In genomic region chr16:71807905-71808592, GRCh38 we compare ENCODE assay signal across 1 cellular context.
TF ChIP-seq lines count a peak whose summit lies in the region.

No MANE protein-coding gene starts in this region.

TF ChIP-seq in GM23338, 12 proteins besides CTCF, POLR2A, EP300 and RAD21 (continued from another document):
- TF ChIP-seq, protein P1, sequence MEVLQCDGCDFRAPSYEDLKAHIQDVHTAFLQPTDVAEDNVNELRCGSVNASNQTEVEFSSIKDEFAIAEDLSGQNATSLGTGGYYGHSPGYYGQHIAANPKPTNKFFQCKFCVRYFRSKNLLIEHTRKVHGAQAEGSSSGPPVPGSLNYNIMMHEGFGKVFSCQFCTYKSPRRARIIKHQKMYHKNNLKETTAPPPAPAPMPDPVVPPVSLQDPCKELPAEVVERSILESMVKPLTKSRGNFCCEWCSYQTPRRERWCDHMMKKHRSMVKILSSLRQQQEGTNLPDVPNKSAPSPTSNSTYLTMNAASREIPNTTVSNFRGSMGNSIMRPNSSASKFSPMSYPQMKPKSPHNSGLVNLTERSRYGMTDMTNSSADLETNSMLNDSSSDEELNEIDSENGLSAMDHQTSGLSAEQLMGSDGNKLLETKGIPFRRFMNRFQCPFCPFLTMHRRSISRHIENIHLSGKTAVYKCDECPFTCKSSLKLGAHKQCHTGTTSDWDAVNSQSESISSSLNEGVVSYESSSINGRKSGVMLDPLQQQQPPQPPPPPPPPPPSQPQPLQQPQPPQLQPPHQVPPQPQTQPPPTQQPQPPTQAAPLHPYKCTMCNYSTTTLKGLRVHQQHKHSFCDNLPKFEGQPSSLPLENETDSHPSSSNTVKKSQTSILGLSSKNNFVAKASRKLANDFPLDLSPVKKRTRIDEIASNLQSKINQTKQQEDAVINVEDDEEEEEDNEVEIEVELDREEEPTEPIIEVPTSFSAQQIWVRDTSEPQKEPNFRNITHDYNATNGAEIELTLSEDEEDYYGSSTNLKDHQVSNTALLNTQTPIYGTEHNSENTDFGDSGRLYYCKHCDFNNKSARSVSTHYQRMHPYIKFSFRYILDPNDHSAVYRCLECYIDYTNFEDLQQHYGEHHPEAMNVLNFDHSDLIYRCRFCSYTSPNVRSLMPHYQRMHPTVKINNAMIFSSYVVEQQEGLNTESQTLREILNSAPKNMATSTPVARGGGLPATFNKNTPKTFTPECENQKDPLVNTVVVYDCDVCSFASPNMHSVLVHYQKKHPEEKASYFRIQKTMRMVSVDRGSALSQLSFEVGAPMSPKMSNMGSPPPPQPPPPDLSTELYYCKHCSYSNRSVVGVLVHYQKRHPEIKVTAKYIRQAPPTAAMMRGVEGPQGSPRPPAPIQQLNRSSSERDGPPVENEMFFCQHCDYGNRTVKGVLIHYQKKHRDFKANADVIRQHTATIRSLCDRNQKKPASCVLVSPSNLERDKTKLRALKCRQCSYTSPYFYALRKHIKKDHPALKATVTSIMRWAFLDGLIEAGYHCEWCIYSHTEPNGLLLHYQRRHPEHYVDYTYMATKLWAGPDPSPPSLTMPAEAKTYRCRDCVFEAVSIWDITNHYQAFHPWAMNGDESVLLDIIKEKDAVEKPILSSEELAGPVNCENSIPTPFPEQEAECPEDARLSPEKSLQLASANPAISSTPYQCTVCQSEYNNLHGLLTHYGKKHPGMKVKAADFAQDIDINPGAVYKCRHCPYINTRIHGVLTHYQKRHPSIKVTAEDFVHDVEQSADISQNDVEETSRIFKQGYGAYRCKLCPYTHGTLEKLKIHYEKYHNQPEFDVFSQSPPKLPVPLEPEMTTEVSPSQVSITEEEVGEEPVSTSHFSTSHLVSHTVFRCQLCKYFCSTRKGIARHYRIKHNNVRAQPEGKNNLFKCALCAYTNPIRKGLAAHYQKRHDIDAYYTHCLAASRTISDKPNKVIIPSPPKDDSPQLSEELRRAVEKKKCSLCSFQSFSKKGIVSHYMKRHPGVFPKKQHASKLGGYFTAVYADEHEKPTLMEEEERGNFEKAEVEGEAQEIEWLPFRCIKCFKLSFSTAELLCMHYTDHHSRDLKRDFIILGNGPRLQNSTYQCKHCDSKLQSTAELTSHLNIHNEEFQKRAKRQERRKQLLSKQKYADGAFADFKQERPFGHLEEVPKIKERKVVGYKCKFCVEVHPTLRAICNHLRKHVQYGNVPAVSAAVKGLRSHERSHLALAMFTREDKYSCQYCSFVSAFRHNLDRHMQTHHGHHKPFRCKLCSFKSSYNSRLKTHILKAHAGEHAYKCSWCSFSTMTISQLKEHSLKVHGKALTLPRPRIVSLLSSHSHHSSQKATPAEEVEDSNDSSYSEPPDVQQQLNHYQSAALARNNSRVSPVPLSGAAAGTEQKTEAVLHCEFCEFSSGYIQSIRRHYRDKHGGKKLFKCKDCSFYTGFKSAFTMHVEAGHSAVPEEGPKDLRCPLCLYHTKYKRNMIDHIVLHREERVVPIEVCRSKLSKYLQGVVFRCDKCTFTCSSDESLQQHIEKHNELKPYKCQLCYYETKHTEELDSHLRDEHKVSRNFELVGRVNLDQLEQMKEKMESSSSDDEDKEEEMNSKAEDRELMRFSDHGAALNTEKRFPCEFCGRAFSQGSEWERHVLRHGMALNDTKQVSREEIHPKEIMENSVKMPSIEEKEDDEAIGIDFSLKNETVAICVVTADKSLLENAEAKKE (CRISPR knock-in tag; IDR thresholded peaks at IDR 0.05) = no peak
- TF ChIP-seq, protein P2, sequence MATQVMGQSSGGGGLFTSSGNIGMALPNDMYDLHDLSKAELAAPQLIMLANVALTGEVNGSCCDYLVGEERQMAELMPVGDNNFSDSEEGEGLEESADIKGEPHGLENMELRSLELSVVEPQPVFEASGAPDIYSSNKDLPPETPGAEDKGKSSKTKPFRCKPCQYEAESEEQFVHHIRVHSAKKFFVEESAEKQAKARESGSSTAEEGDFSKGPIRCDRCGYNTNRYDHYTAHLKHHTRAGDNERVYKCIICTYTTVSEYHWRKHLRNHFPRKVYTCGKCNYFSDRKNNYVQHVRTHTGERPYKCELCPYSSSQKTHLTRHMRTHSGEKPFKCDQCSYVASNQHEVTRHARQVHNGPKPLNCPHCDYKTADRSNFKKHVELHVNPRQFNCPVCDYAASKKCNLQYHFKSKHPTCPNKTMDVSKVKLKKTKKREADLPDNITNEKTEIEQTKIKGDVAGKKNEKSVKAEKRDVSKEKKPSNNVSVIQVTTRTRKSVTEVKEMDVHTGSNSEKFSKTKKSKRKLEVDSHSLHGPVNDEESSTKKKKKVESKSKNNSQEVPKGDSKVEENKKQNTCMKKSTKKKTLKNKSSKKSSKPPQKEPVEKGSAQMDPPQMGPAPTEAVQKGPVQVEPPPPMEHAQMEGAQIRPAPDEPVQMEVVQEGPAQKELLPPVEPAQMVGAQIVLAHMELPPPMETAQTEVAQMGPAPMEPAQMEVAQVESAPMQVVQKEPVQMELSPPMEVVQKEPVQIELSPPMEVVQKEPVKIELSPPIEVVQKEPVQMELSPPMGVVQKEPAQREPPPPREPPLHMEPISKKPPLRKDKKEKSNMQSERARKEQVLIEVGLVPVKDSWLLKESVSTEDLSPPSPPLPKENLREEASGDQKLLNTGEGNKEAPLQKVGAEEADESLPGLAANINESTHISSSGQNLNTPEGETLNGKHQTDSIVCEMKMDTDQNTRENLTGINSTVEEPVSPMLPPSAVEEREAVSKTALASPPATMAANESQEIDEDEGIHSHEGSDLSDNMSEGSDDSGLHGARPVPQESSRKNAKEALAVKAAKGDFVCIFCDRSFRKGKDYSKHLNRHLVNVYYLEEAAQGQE (IDR thresholded peaks at IDR 0.05; ENCODE audit: unreplicated experiment) = no peak
- no peak for TF ChIP-seq EZH2 (IDR thresholded peaks at IDR 0.05; ENCODE audit: low read depth, unreplicated experiment)
- no peak for TF ChIP-seq EZH2phosphoT487 (IDR thresholded peaks at IDR 0.05; ENCODE audit: unreplicated experiment)
- TF ChIP-seq CREB1 (CRISPR knock-in tag; IDR thresholded peaks at IDR 0.05; ENCODE audit: low read depth) = no peak
